ENCODE assay signal across 9 cellular contexts in genomic region chr9:133702798-133703570, GRCh38. TPM values are rescaled to one million over a fixed set of nuclear protein-coding genes. Genes with fewer than 3 reads are reported as not detected.
DNase-seq lines count a peak whose midpoint lies in the region; ATAC-seq and TF ChIP-seq lines count a peak whose summit lies in the region.
"Had no signal": no experiment of that assay in that cellular context is flagged by ENCODE, and none has a peak within 500 bp of the region (broad histone marks: within the 10 kb centered on the region; RNA-seq: fewer than 3 reads in every experiment).

No MANE protein-coding gene starts in this region.

- DNase-seq in NB4 (ENCODE audit: low read depth) (no peak), cardiac septum (ENCODE audit: low spot score) (peak; percentile 75), sigmoid colon (peak; percentile 56), erythroblast (lab: John Stamatoyannopoulos, UW) (no peak), type B pancreatic cell (ENCODE audit: extremely low spot score, unreplicated experiment) (no peak)
- peak; percentile 50 for DNase-seq in activated CD8-positive, alpha-beta T cell treated with anti-CD3 and anti-CD28 coated beads for 36 hours

- peaks cover 3% of the 10 kb centered on the region for H3K9me3 Mint-ChIP-seq in activated CD8-positive, alpha-beta T cell treated with anti-CD3 and anti-CD28 coated beads for 36 hours
- no peaks in the 10 kb centered on the region for H3K9me3 Mint-ChIP-seq in type B pancreatic cell

- peaks cover 0 to 15% (median 15%) of the 10 kb centered on the region in 4 donors for H3K4me1 ChIP-seq in sigmoid colon

- peak overlapping the region; percentile 90 for H3K27ac Mint-ChIP-seq in activated CD8-positive, alpha-beta T cell treated with anti-CD3 and anti-CD28 coated beads for 36 hours
- H3K27ac Mint-ChIP-seq in type B pancreatic cell = no peak overlapping the region

- no peak overlapping the region for H3K27ac ChIP-seq in sigmoid colon
- H3K27ac ChIP-seq: KMS-11 had no signal

- TF ChIP-seq POLR2A in NB4 (IDR thresholded peaks at IDR 0.05; ENCODE audit: extremely low read depth, insufficient read length) (no peak), sigmoid colon (IDR thresholded peaks at IDR 0.05) (no peak), erythroblast (IDR thresholded peaks at IDR 0.05; ENCODE audit: low read length) (no peak)

- H3K4me3 ChIP-seq in NB4 (ENCODE audit: low read depth, low read length) (peak overlapping the region; percentile 56), sigmoid colon (peak overlapping the region; percentile 3 to 44 (median 31))

- H3K4me1 Mint-ChIP-seq in activated CD8-positive, alpha-beta T cell treated with anti-CD3 and anti-CD28 coated beads for 36 hours (ENCODE audit: low read depth) = peaks cover 45% of the 10 kb centered on the region
- no peaks in the 10 kb centered on the region for H3K4me1 Mint-ChIP-seq in type B pancreatic cell (ENCODE audit: unreplicated experiment)

- CTCF ChIA-PET in activated CD8-positive, alpha-beta T cell treated with anti-CD3 and anti-CD28 coated beads for 36 hours (lab: Charles Lee) = interaction anchor here (0.8 to 1.6 kb wide), 4 partner anchors 20 to 292 kb away, joined by 3 to 7 read pairs (median 4); no protein-coding TSS in a partner anchor

- H3K36me3 ChIP-seq in sigmoid colon = no peaks in the 10 kb centered on the region

- H3K27me3 ChIP-seq in sigmoid colon = peaks cover 0 to 27% (median 9%) of the 10 kb centered on the region in 3 donors

- no peaks in the 10 kb centered on the region for H3K27me3 Mint-ChIP-seq in activated CD8-positive, alpha-beta T cell treated with anti-CD3 and anti-CD28 coated beads for 36 hours
- no peaks in the 10 kb centered on the region for H3K27me3 Mint-ChIP-seq in type B pancreatic cell

- peaks cover 4% of the 10 kb centered on the region for H3K36me3 Mint-ChIP-seq in activated CD8-positive, alpha-beta T cell treated with anti-CD3 and anti-CD28 coated beads for 36 hours (ENCODE audit: low read depth)
- no peaks in the 10 kb centered on the region for H3K36me3 Mint-ChIP-seq in type B pancreatic cell

- no peak for TF ChIP-seq EP300 in sigmoid colon (IDR thresholded peaks at IDR 0.05)

- 32% methylated on average over 39 of the region's 39 CpGs for WGBS in sigmoid colon, 2 donors

- POLR2A ChIA-PET in activated CD8-positive, alpha-beta T cell treated with anti-CD3 and anti-CD28 coated beads for 36 hours (lab: Charles Lee) = interaction anchor here (0.9 to 4.3 kb wide), 5 partner anchors 10 to 26 kb away, joined by 3 to 27 read pairs (median 5); no protein-coding TSS in a partner anchor

- no peaks in the 10 kb centered on the region for H3K9me3 ChIP-seq in sigmoid colon

- intact Hi-C loops in activated CD8-positive, alpha-beta T cell treated with anti-CD3 and anti-CD28 coated beads for 36 hours (cut with micrococcal nuclease) = no loop called here
- intact Hi-C loops in cardiac septum (cut with DNase I) = no loop called here
- intact Hi-C loops in sigmoid colon (cut with DNase I) = no loop called here

- H3K4me3 Mint-ChIP-seq in activated CD8-positive, alpha-beta T cell treated with anti-CD3 and anti-CD28 coated beads for 36 hours = peak overlapping the region; percentile 84
- H3K4me3 Mint-ChIP-seq in type B pancreatic cell = no peak overlapping the region

- no peak for TF ChIP-seq CTCF in NB4 (IDR thresholded peaks at IDR 0.05; ENCODE audit: low read depth, low read length)
- TF ChIP-seq CTCF in activated CD8-positive, alpha-beta T cell treated with anti-CD3 and anti-CD28 coated beads for 36 hours (IDR thresholded peaks at IDR 0.05) = no peak
- TF ChIP-seq CTCF in sigmoid colon (IDR thresholded peaks at IDR 0.05) = no peak
- no peak for TF ChIP-seq CTCF in type B pancreatic cell (conservative IDR thresholded peaks at IDR 0.05)

- ATAC-seq in activated CD8-positive, alpha-beta T cell treated with anti-CD3 and anti-CD28 coated beads for 36 hours = peak; percentile 24
- ATAC-seq in HG03571 (IDR thresholded peaks at IDR 0.05; ENCODE audit: unreplicated experiment) (no peak), HG03342 (IDR thresholded peaks at IDR 0.05; ENCODE audit: unreplicated experiment) (no peak)

RNA-seq across cellular contexts. Expression of gene SARDH, which starts 35.2 kb away (rescaled TPM):
- total RNA-seq in activated CD8-positive, alpha-beta T cell treated with anti-CD3 and anti-CD28 coated beads for 36 hours = 1 to 10 TPM; 5.5 to 5.6 TPM
- 1.3 TPM for total RNA-seq in cardiac septum
- 1 to 10 TPM in 3 of 4 donors, under 1 TPM in 1; 0.49 to 3.0 (median 2.4) TPM for total RNA-seq in sigmoid colon
- 1 to 10 TPM in 1 of 3 donors, under 1 TPM in 1, not detected in 1; 0.60 to 2.1 TPM for polyA plus RNA-seq in sigmoid colon
- 0.76 and 6.8 TPM in 2 replicates for total RNA-seq in type B pancreatic cell (ENCODE audit: low replicate concordance)

Comparison
In these comparisons a context has a peak if more than half of its experiments do, and no peak if none do; other contexts are left out.
1. DNase-seq: peak in activated CD8-positive, alpha-beta T cell treated with anti-CD3 and anti-CD28 coated beads for 36 hours (single experiment), cardiac septum (single experiment) and sigmoid colon (single experiment); none in NB4 (single experiment), erythroblast (0 of 2) and type B pancreatic cell (single experiment).